Comparison of ENCODE assay signal across 8 cellular contexts in the genomic region with DNA sequence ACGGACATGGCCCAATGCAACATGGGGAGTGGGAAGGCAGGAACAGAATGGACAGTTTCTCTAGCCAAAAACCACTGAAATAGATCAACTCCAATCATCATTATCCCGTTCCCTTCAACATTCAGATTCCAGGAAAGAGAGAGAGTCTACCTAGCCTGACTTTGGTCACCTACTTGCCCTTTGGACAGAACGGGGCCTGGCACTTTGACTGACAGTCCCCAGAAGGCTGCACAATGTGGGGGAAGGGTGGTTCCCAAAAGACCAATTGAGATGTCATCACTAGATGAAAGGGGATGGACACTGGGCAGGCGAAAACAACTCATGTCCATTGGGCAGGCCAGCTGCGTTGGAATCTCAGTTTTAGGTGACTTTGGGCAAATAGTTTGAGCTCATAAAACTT.
"Had no signal": no experiment of that assay in that cellular context is flagged by ENCODE, and none has a peak within 500 bp of the region (broad histone marks: within the 10 kb centered on the region; RNA-seq: fewer than 3 reads in every experiment).

No MANE protein-coding gene starts in this region.

- H3K9me3 Mint-ChIP-seq: H9 had no signal

- H3K4me3 ChIP-seq: K562 had no signal

- FAIRE-seq: H54, K562 had no signal

- H3K27ac ChIP-seq: HL-60 had no signal

- ATAC-seq: K562 had no signal

- DNase-seq: GOT3, H9, HCEC 1CT, IMR-90, KG1 had no signal

- H3K27ac Mint-ChIP-seq: H9 had no signal

- H3K4me3 Mint-ChIP-seq: H9 had no signal
